8 cellular contexts compared by ENCODE assay signal in the genomic region with DNA sequence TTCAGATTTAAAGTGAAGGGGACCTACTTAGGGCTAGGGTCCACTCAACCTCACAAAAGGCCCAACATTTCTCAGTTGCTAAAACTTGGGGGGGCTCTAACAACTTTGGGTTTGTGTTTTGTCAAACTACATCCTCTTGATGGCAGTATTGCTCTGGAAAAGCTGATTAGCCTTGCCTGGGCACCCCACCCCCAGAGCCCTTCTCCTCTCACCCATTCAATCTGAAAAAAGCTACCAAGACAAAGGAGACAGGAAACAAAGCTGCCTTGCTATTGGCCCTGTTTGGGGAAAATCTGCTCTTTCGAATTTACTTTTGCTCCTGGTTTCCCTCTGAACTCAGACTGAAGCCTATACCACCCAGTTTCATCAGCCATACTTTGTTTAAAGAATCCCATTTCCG.
DNase-seq lines count a peak whose midpoint lies in the region; ATAC-seq and TF ChIP-seq lines count a peak whose summit lies in the region.

No MANE protein-coding gene starts in this region.

- TF ChIP-seq CTCF in H9 (conservative IDR thresholded peaks at IDR 0.05) = peak; percentile 70
- no peak for TF ChIP-seq CTCF in vagina (IDR thresholded peaks at IDR 0.05)

- no peak overlapping the region for H3K23ac ChIP-seq in H9 (ENCODE audit: insufficient read length, low read depth, low read length)

- intact Hi-C loops in activated CD4-positive, alpha-beta T cell treated with anti-CD3 and anti-CD28 coated beads for 36 hours (cut with DNase I, micrococcal nuclease) = loop anchor here (1.0 to 5.0 kb wide), 2 partner anchors 390 to 789 kb away; no protein-coding TSS in a partner anchor
- intact Hi-C loops in vagina (cut with DNase I) = no loop called here

- H3K9me3 ChIP-seq in H9 (ENCODE audit: control insufficient read depth, low read depth, low read length) (no peaks in the 10 kb centered on the region), Karpas-422 (ENCODE audit: low read length) (no peaks in the 10 kb centered on the region), vagina (no peaks in the 10 kb centered on the region)

- peaks cover 5% of the 10 kb centered on the region for H3K36me3 Mint-ChIP-seq in activated CD4-positive, alpha-beta T cell treated with anti-CD3 and anti-CD28 coated beads for 36 hours (ENCODE audit: low read depth)
- peaks cover 48 to 56% (median 52%) of the 10 kb centered on the region in 3 experiments for H3K36me3 Mint-ChIP-seq in H9 (ENCODE audit: insufficient read depth in 1 of 3, low read depth in 3 of 3)
- H3K36me3 Mint-ChIP-seq in activated CD4-positive, alpha-beta T cell treated with anti-CD3 and anti-CD28 coated beads, Interleukin-2, amount 10 ng/mL, durations not matched to agents 7 days and 5 days (ENCODE audit: low read depth) = peaks cover 2% of the 10 kb centered on the region

- H3K79me2 ChIP-seq in H9 (ENCODE audit: insufficient read depth, low read length) (peaks cover 46% of the 10 kb centered on the region), Karpas-422 (ENCODE audit: low read length) (no peaks in the 10 kb centered on the region)

- H3K4ac ChIP-seq in H9 (ENCODE audit: low read depth, low read length) = no peak overlapping the region; the same call in 1 of the 2 replicates

- H2AFZ ChIP-seq in H9 (ENCODE audit: low read length) (no peak overlapping the region), Karpas-422 (ENCODE audit: low read length) (no peak overlapping the region)

- H2BK12ac ChIP-seq in H9 (ENCODE audit: insufficient read length, low read depth, low read length) = no peak overlapping the region

- no peak overlapping the region for H3K56ac ChIP-seq in H9 (ENCODE audit: insufficient read length, low read depth, low read length)

- no peak overlapping the region for H2BK5ac ChIP-seq in H9 (ENCODE audit: insufficient read length, low read length)

- H4K91ac ChIP-seq in H9 (ENCODE audit: insufficient read length, low read depth, low read length) = no peak overlapping the region

- CTCF ChIA-PET in activated CD4-positive, alpha-beta T cell treated with anti-CD3 and anti-CD28 coated beads for 36 hours (lab: Charles Lee) = interaction anchor here (0.6 to 3.4 kb wide), 12 partner anchors 9 to 807 kb away, joined by 3 to 13 read pairs (median 5); partner anchors contain the start of gene RAP2C
- CTCF ChIA-PET in activated CD4-positive, alpha-beta T cell treated with anti-CD3 and anti-CD28 coated beads, Interleukin-2, amount 10 ng/mL, durations not matched to agents 7 days and 5 days (lab: Charles Lee) = interaction anchor here (0.6 to 1.6 kb wide), 13 partner anchors 11 to 1800 kb away, joined by 3 to 7 read pairs (median 3); partner anchors contain the start of gene RAP2C

- no peak overlapping the region for H2BK120ac ChIP-seq in H9 (ENCODE audit: low read depth, low read length, poor library complexity, severe bottlenecking)

- peak overlapping the region; percentile 84 for H3T11ph ChIP-seq in H9 (ENCODE audit: low read length)

- H3K9me3 Mint-ChIP-seq in activated CD4-positive, alpha-beta T cell treated with anti-CD3 and anti-CD28 coated beads for 36 hours (ENCODE audit: low read depth) = no peaks in the 10 kb centered on the region
- H3K9me3 Mint-ChIP-seq in H9 = peaks cover 4 to 5% of the 10 kb centered on the region in 2 experiments; a peak in 4 of 5 replicates
- H3K9me3 Mint-ChIP-seq in activated CD4-positive, alpha-beta T cell treated with anti-CD3 and anti-CD28 coated beads, Interleukin-2, amount 10 ng/mL, durations not matched to agents 7 days and 5 days = no peaks in the 10 kb centered on the region

- H4K20me1 ChIP-seq in H9 (ENCODE audit: control insufficient read depth, insufficient read depth, insufficient read length) (no peaks in the 10 kb centered on the region), Karpas-422 (ENCODE audit: insufficient read depth, low read depth, low read length) (no peaks in the 10 kb centered on the region)

- H3K36me3 ChIP-seq in Karpas-422 (ENCODE audit: insufficient read depth, low read length) (no peaks in the 10 kb centered on the region), vagina (no peaks in the 10 kb centered on the region)

- no peaks in the 10 kb centered on the region for H3K79me1 ChIP-seq in H9 (ENCODE audit: insufficient read depth, low read depth, low read length, poor library complexity, severe bottlenecking)

- DNase-seq in activated CD4-positive, alpha-beta T cell treated with anti-CD3 and anti-CD28 coated beads for 36 hours = peak; percentile 72
- DNase-seq in activated CD4-positive, alpha-beta T cell treated with anti-CD3 and anti-CD28 coated beads, Interleukin-2, amount 50 U/mL, for 4 hours = no peak
- DNase-seq in H9 (peak; percentile 53), Karpas-422 (peak; percentile 86), iPS-NIHi11 (ENCODE audit: low spot score) (peak; percentile 29), 8988T (no peak), vagina (ENCODE audit: extremely low spot score in 2 of 2) (no peak)
- peak; percentile 51 for DNase-seq in activated CD4-positive, alpha-beta T cell treated with anti-CD3 and anti-CD28 coated beads, Interleukin-2, amount 10 ng/mL, durations not matched to agents 7 days and 5 days

- WGBS in H9 (ENCODE audit: extremely low coverage, insufficient read length, low lambda C conversion rate) = no CpG with 5 or more reads among the region's 2 CpGs

- H3K4me2 ChIP-seq in H9 (ENCODE audit: insufficient read depth, insufficient read length, low read length) = peak overlapping the region; percentile 83
- H3K4me2 ChIP-seq in Karpas-422 (ENCODE audit: low read depth, low read length, poor library complexity, severe bottlenecking) = no peak overlapping the region

- H3K4me1 Mint-ChIP-seq in activated CD4-positive, alpha-beta T cell treated with anti-CD3 and anti-CD28 coated beads for 36 hours = peaks cover 25% of the 10 kb centered on the region
- H3K4me1 Mint-ChIP-seq in H9 = peaks cover 45 to 47% of the 10 kb centered on the region in 2 experiments
- peaks cover 41% of the 10 kb centered on the region for H3K4me1 Mint-ChIP-seq in activated CD4-positive, alpha-beta T cell treated with anti-CD3 and anti-CD28 coated beads, Interleukin-2, amount 10 ng/mL, durations not matched to agents 7 days and 5 days

- POLR2A ChIA-PET in activated CD4-positive, alpha-beta T cell treated with anti-CD3 and anti-CD28 coated beads for 36 hours (lab: Charles Lee) = no interaction called here
- POLR2A ChIA-PET in activated CD4-positive, alpha-beta T cell treated with anti-CD3 and anti-CD28 coated beads, Interleukin-2, amount 10 ng/mL, durations not matched to agents 7 days and 5 days (lab: Charles Lee) = no interaction called here

- H3K4me1 ChIP-seq in H9 (ENCODE audit: insufficient read depth, low read length) (peaks cover 9% of the 10 kb centered on the region; the same call in 1 of the 2 replicates), Karpas-422 (ENCODE audit: low read length) (no peaks in the 10 kb centered on the region), vagina (peaks cover 5% of the 10 kb centered on the region)

- no peaks in the 10 kb centered on the region for H3K9me2 ChIP-seq in Karpas-422 (replicated peaks; ENCODE audit: insufficient read depth, low read length)

- H4K5ac ChIP-seq in H9 (ENCODE audit: insufficient read length, low read depth, low read length) = peak overlapping the region; percentile 91

- H3K23me2 ChIP-seq in H9 (ENCODE audit: insufficient read length, low read depth, low read length, poor library complexity, severe bottlenecking) = peaks cover 13% of the 10 kb centered on the region

- ATAC-seq in activated CD4-positive, alpha-beta T cell treated with anti-CD3 and anti-CD28 coated beads for 36 hours = peak; percentile 69

- no peak for TF ChIP-seq POLR2A in vagina (IDR thresholded peaks at IDR 0.05)

- no peak overlapping the region for H2AK5ac ChIP-seq in H9 (ENCODE audit: insufficient read length, low read length)

- H3K27ac Mint-ChIP-seq in activated CD4-positive, alpha-beta T cell treated with anti-CD3 and anti-CD28 coated beads for 36 hours = peak overlapping the region; percentile 90
- peak overlapping the region; percentile 95 to 98 (median 96) for H3K27ac Mint-ChIP-seq in H9
- H3K27ac Mint-ChIP-seq in activated CD4-positive, alpha-beta T cell treated with anti-CD3 and anti-CD28 coated beads, Interleukin-2, amount 10 ng/mL, durations not matched to agents 7 days and 5 days = peak overlapping the region; percentile 31

- H2BK20ac ChIP-seq in H9 (ENCODE audit: low read depth, low read length, poor library complexity, severe bottlenecking) = no peak overlapping the region

- H3K4me3 Mint-ChIP-seq in activated CD4-positive, alpha-beta T cell treated with anti-CD3 and anti-CD28 coated beads for 36 hours = peak overlapping the region; percentile 71
- peak overlapping the region; percentile 97 to 98 for H3K4me3 Mint-ChIP-seq in H9
- H3K4me3 Mint-ChIP-seq in activated CD4-positive, alpha-beta T cell treated with anti-CD3 and anti-CD28 coated beads, Interleukin-2, amount 10 ng/mL, durations not matched to agents 7 days and 5 days = peak overlapping the region; percentile 53

- H3K14ac ChIP-seq in H9 (ENCODE audit: insufficient read depth, low read length) = peak overlapping the region; percentile 81; the same call in 1 of the 2 replicates

- no peak overlapping the region for H2BK15ac ChIP-seq in H9 (ENCODE audit: low read depth, low read length)

- H3K27me3 Mint-ChIP-seq in activated CD4-positive, alpha-beta T cell treated with anti-CD3 and anti-CD28 coated beads for 36 hours = no peaks in the 10 kb centered on the region
- no peaks in the 10 kb centered on the region for H3K27me3 Mint-ChIP-seq in H9 (ENCODE audit: low read depth)
- H3K27me3 Mint-ChIP-seq in activated CD4-positive, alpha-beta T cell treated with anti-CD3 and anti-CD28 coated beads, Interleukin-2, amount 10 ng/mL, durations not matched to agents 7 days and 5 days = no peaks in the 10 kb centered on the region

- H3K9ac ChIP-seq in H9 (ENCODE audit: extremely low read depth, insufficient read length, low read length) (peak overlapping the region; percentile 97), Karpas-422 (ENCODE audit: low read length) (no peak overlapping the region)

- H3K27ac ChIP-seq in H9 (ENCODE audit: insufficient read length, low read depth, low read length) (peak overlapping the region; percentile 92), Karpas-422 (ENCODE audit: low read length) (no peak overlapping the region), vagina (no peak overlapping the region)

- H4K8ac ChIP-seq in H9 (replicated peaks; ENCODE audit: insufficient read length, low read depth, low read length) = no peak overlapping the region

- no peak overlapping the region for H3K4me3 ChIP-seq in Karpas-422 (ENCODE audit: low read length)
- H3K4me3 ChIP-seq in vagina = no peak overlapping the region

- H3K27me3 ChIP-seq in H9 (ENCODE audit: insufficient read depth, low read length) = no peaks in the 10 kb centered on the region
- H3K27me3 ChIP-seq in Karpas-422 (ENCODE audit: low read length) = no peaks in the 10 kb centered on the region
- H3K27me3 ChIP-seq in vagina = no peaks in the 10 kb centered on the region

- peak overlapping the region; percentile 76 for H3K18ac ChIP-seq in H9 (ENCODE audit: insufficient read length, low read depth, low read length)

Comparison
In these comparisons a context has a peak if more than half of its experiments do, and no peak if none do; other contexts are left out.
1. DNase-seq: peak in activated CD4-positive, alpha-beta T cell treated with anti-CD3 and anti-CD28 coated beads for 36 hours (single experiment), H9 (single experiment), Karpas-422 (single experiment), activated CD4-positive, alpha-beta T cell treated with anti-CD3 and anti-CD28 coated beads, Interleukin-2, amount 10 ng/mL, durations not matched to agents 7 days and 5 days (single experiment) and iPS-NIHi11 (single experiment); none in activated CD4-positive, alpha-beta T cell treated with anti-CD3 and anti-CD28 coated beads, Interleukin-2, amount 50 U/mL, for 4 hours (0 of 2), 8988T (single experiment) and vagina (0 of 2).
2. H3K27ac Mint-ChIP-seq: peak in every context shown above with its lines; median percentile 96 in H9; 90 in activated CD4-positive, alpha-beta T cell treated with anti-CD3 and anti-CD28 coated beads for 36 hours; 31 in activated CD4-positive, alpha-beta T cell treated with anti-CD3 and anti-CD28 coated beads, Interleukin-2, amount 10 ng/mL, durations not matched to agents 7 days and 5 days.
3. Peak in every context shown above with its lines, with median percentiles within 50 percentile points of each other: H3K4me3 Mint-ChIP-seq.